Comparison of ENCODE assay signal across 9 cellular contexts in the genomic region with DNA sequence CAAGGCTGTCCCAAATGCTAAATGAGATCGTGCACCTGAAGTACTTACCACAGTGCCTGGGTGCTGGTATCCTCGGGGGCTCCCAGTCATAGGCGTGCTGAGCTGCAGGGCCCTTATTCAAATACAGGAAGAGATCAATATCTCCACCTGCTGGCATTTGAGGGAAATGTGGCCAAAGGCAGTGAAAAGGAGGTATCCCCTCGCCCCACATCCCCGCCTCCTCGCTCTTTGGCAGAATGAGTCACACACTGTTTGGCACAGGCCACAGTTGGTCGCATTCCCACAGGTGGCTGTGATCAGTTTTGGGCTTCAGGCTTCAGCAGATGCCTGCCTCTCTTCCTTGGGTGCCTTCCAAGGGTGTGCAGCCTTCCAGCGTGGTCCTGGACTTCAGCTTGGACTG. TPM values are rescaled to one million over a fixed set of nuclear protein-coding genes. Genes with fewer than 3 reads are reported as not detected.
DNase-seq lines count a peak whose midpoint lies in the region; ATAC-seq and TF ChIP-seq lines count a peak whose summit lies in the region.
"Had no signal": no experiment of that assay in that cellular context is flagged by ENCODE, and none has a peak within 500 bp of the region (broad histone marks: within the 10 kb centered on the region; RNA-seq: fewer than 3 reads in every experiment).

No MANE protein-coding gene starts in this region.

- peaks cover 18% of the 10 kb centered on the region for H3K4me1 Mint-ChIP-seq in activated CD8-positive, alpha-beta T cell treated with anti-CD3 and anti-CD28 coated beads, Interleukin-2, amount 10 ng/mL, durations not matched to agents 7 days and 5 days (ENCODE audit: low read depth)

- no peak overlapping the region for H3K4me3 ChIP-seq in BE2C (ENCODE audit: low read depth, low read length)
- no peak overlapping the region for H3K4me3 ChIP-seq in sigmoid colon

- H3K9me3 Mint-ChIP-seq in activated CD8-positive, alpha-beta T cell treated with anti-CD3 and anti-CD28 coated beads, Interleukin-2, amount 10 ng/mL, durations not matched to agents 7 days and 5 days (ENCODE audit: insufficient read depth), result no peaks in the 10 kb centered on the region
- H3K9me3 Mint-ChIP-seq: stimulated activated naive CD8-positive, alpha-beta T cell treated with anti-CD3 and anti-CD28 coated beads, Interleukin-15, Interleukin-2, amounts not matched to agents 100 ng/mL and 50 ng/mL, for 24 hours had no signal

- intact Hi-C loops in sigmoid colon (cut with DNase I), result no loop called here

- no peak for TF ChIP-seq POLR2A in sigmoid colon (IDR thresholded peaks at IDR 0.05)

- DNase-seq in BE2C, result peak; percentile 60
- peak; percentile 18 to 75 for DNase-seq in NCI-H526 (lab: John Stamatoyannopoulos, UW)
- DNase-seq in activated CD8-positive, alpha-beta T cell treated with anti-CD3 and anti-CD28 coated beads, Interleukin-2, amount 10 ng/mL, durations not matched to agents 7 days and 5 days, result peak; percentile 68
- DNase-seq in epidermal melanocyte (ENCODE audit: insufficient read length, low spot score), result peak; percentile 30
- peak in 29 of 56 donors; percentile 2 to 63 (median 22) for DNase-seq in nucleus accumbens (lab: John Stamatoyannopoulos, UW)
- no peak for DNase-seq in sigmoid colon

- CTCF ChIA-PET in activated CD8-positive, alpha-beta T cell treated with anti-CD3 and anti-CD28 coated beads, Interleukin-2, amount 10 ng/mL, durations not matched to agents 7 days and 5 days (lab: Charles Lee), result interaction anchor here (0.8 to 2.5 kb wide), 3 partner anchors 13 to 22 kb away, joined by 3 to 10 read pairs (median 7); no protein-coding TSS in a partner anchor

- H3K27ac Mint-ChIP-seq in activated CD8-positive, alpha-beta T cell treated with anti-CD3 and anti-CD28 coated beads, Interleukin-2, amount 10 ng/mL, durations not matched to agents 7 days and 5 days, result no peak overlapping the region
- H3K27ac Mint-ChIP-seq: stimulated activated naive CD8-positive, alpha-beta T cell treated with anti-CD3 and anti-CD28 coated beads, Interleukin-15, Interleukin-2, amounts not matched to agents 100 ng/mL and 50 ng/mL, for 24 hours had no signal

- ATAC-seq in GM18861 (IDR thresholded peaks at IDR 0.05; ENCODE audit: unreplicated experiment) (peak; percentile 81), HG03354 (IDR thresholded peaks at IDR 0.05; ENCODE audit: poor library complexity, severe bottlenecking, unreplicated experiment) (peak; percentile 88)
- ATAC-seq in activated CD8-positive, alpha-beta T cell treated with anti-CD3 and anti-CD28 coated beads, Interleukin-2, amount 10 ng/mL, durations not matched to agents 7 days and 5 days, result peak; percentile 87

- H3K27me3 ChIP-seq in BE2C, result no peaks in the 10 kb centered on the region
- no peaks in the 10 kb centered on the region for H3K27me3 ChIP-seq in sigmoid colon

- H3K27ac ChIP-seq in sigmoid colon, result no peak overlapping the region

- POLR2A ChIA-PET in activated CD8-positive, alpha-beta T cell treated with anti-CD3 and anti-CD28 coated beads, Interleukin-2, amount 10 ng/mL, durations not matched to agents 7 days and 5 days (lab: Charles Lee), result no interaction called here

- TF ChIP-seq EP300 in sigmoid colon (IDR thresholded peaks at IDR 0.05), result no peak

- H3K36me3 ChIP-seq in BE2C (no peaks in the 10 kb centered on the region), sigmoid colon (no peaks in the 10 kb centered on the region)

- H3K9me3 ChIP-seq in BE2C (no peaks in the 10 kb centered on the region), sigmoid colon (no peaks in the 10 kb centered on the region)

- peak; percentile 42 for TF ChIP-seq CTCF in BE2C (IDR thresholded peaks at IDR 0.05; ENCODE audit: low read depth, low read length)
- TF ChIP-seq CTCF in sigmoid colon (IDR thresholded peaks at IDR 0.05), result no peak

- H3K27me3 Mint-ChIP-seq in activated CD8-positive, alpha-beta T cell treated with anti-CD3 and anti-CD28 coated beads, Interleukin-2, amount 10 ng/mL, durations not matched to agents 7 days and 5 days (ENCODE audit: low read depth), result no peaks in the 10 kb centered on the region
- H3K27me3 Mint-ChIP-seq: stimulated activated naive CD8-positive, alpha-beta T cell treated with anti-CD3 and anti-CD28 coated beads, Interleukin-15, Interleukin-2, amounts not matched to agents 100 ng/mL and 50 ng/mL, for 24 hours had no signal

- no peak overlapping the region for H3K4me3 Mint-ChIP-seq in activated CD8-positive, alpha-beta T cell treated with anti-CD3 and anti-CD28 coated beads, Interleukin-2, amount 10 ng/mL, durations not matched to agents 7 days and 5 days
- H3K4me3 Mint-ChIP-seq: stimulated activated naive CD8-positive, alpha-beta T cell treated with anti-CD3 and anti-CD28 coated beads, Interleukin-15, Interleukin-2, amounts not matched to agents 100 ng/mL and 50 ng/mL, for 24 hours had no signal

- no peaks in the 10 kb centered on the region for H3K36me3 Mint-ChIP-seq in activated CD8-positive, alpha-beta T cell treated with anti-CD3 and anti-CD28 coated beads, Interleukin-2, amount 10 ng/mL, durations not matched to agents 7 days and 5 days (ENCODE audit: low read depth)

- H3K4me1 ChIP-seq in BE2C (no peaks in the 10 kb centered on the region; the same call in 1 of the 2 replicates), sigmoid colon (peaks cover 0 to 4% (median 0%) of the 10 kb centered on the region in 4 donors)

- WGBS in sigmoid colon, 2 donors, result 4 to 12% methylated on average over 8 of the region's 8 CpGs

RNA-seq across cellular contexts. Expression of gene ZNF185, which starts 28.4 kb away (rescaled TPM):
- polyA plus RNA-seq in BE2C (2012; ENCODE audit: insufficient read depth, insufficient read length, low read depth), result 0.36 TPM
- under 1 TPM; 0.84 to 0.97 TPM for total RNA-seq in activated CD8-positive, alpha-beta T cell treated with anti-CD3 and anti-CD28 coated beads, Interleukin-2, amount 10 ng/mL, durations not matched to agents 7 days and 5 days
- 1 to 10 TPM in 3 of 4 donors, under 1 TPM in 1; 0.55 to 3.8 (median 2.6) TPM for total RNA-seq in sigmoid colon
- polyA plus RNA-seq in sigmoid colon, result 1 to 10 TPM; 1.8 to 4.2 (median 2.3) TPM
